Comparison of ENCODE assay signal across 18 cellular contexts in the genomic region with DNA sequence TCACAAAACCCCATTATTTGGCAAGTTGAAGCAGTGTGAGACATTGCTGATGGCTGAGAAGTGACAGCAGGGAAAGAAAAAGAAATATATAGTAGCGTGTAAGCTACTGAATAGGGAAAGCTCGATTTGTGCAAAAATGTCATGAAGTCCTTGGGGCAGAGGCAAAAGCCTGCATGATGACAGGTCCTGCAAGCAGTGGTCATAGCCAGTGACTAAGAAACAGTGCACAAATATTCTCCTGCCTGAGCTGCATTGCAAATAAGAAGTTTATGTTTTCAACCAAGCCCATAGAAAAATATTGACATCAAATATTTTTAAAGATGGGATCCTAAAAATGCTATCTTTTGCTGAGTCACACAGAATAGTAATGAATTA.
DNase-seq lines count a peak whose midpoint lies in the region; FAIRE-seq and TF ChIP-seq lines count a peak whose summit lies in the region.
"Had no signal": no experiment of that assay in that cellular context is flagged by ENCODE, and none has a peak within 500 bp of the region (broad histone marks: within the 10 kb centered on the region; RNA-seq: fewer than 3 reads in every experiment).

No MANE protein-coding gene starts in this region.

- H3K27me3 ChIP-seq in Karpas-422 (ENCODE audit: low read length), result no peaks in the 10 kb centered on the region
- H3K27me3 ChIP-seq in astrocyte (ENCODE audit: insufficient read depth, low read length), result no peaks in the 10 kb centered on the region
- H3K27me3 ChIP-seq: tibial nerve had no signal

- TF ChIP-seq CTCF in 22Rv1 (IDR thresholded peaks at IDR 0.05) (no peak), astrocyte (IDR thresholded peaks at IDR 0.05; ENCODE audit: insufficient read depth, low read depth, low read length) (no peak), foreskin fibroblast (IDR thresholded peaks at IDR 0.05; ENCODE audit: low read depth, low read length) (no peak), type B pancreatic cell (conservative IDR thresholded peaks at IDR 0.05) (no peak)

- no peaks in the 10 kb centered on the region for H3K9me3 Mint-ChIP-seq in astrocyte (ENCODE audit: unreplicated experiment)
- H3K9me3 Mint-ChIP-seq in type B pancreatic cell, result no peaks in the 10 kb centered on the region
- H3K9me3 Mint-ChIP-seq: nephron progenitor cell; stimulated activated naive B cell treated with anti-CD40 and anti-IgM and Interleukin-4, amounts not matched to agents 10 μg/mL and 1 μg/mL and 100 μg/mL, for 72 hours; T-helper 2 cell treated with Interferon-gamma antibody and Interleukin-4, amounts not matched to agents 5 μg/mL and 100 μg/mL, for 36 hours had no signal

- H3K36me3 ChIP-seq in Karpas-422 (ENCODE audit: insufficient read depth, low read length), result no peaks in the 10 kb centered on the region
- H3K36me3 ChIP-seq in astrocyte (ENCODE audit: insufficient read depth, low read length), result no peaks in the 10 kb centered on the region
- H3K36me3 ChIP-seq: tibial nerve had no signal

- no peak overlapping the region for H3K4me3 ChIP-seq in Karpas-422 (ENCODE audit: low read length)
- peak overlapping the region; percentile 1 for H3K4me3 ChIP-seq in astrocyte (ENCODE audit: insufficient read depth, low read depth, low read length)
- H3K4me3 ChIP-seq in foreskin fibroblast (ENCODE audit: low read depth in 1 of 2, low read length in 2 of 2), result peak overlapping the region; percentile 7 to 8
- H3K4me3 ChIP-seq: tibial nerve had no signal

- H3K27me3 Mint-ChIP-seq in astrocyte (ENCODE audit: low read depth, unreplicated experiment), result no peaks in the 10 kb centered on the region
- peaks cover 5% of the 10 kb centered on the region for H3K27me3 Mint-ChIP-seq in type B pancreatic cell
- H3K27me3 Mint-ChIP-seq: stimulated activated naive B cell treated with anti-CD40 and anti-IgM and Interleukin-4, amounts not matched to agents 10 μg/mL and 1 μg/mL and 100 μg/mL, for 72 hours had no signal

- H3K4me1 ChIP-seq in Karpas-422 (ENCODE audit: low read length) (peaks cover 15% of the 10 kb centered on the region), astrocyte (ENCODE audit: insufficient read depth, low read length) (peaks cover 9% of the 10 kb centered on the region)

- peak overlapping the region; percentile 50 for H3K4me2 ChIP-seq in Karpas-422 (ENCODE audit: low read depth, low read length, poor library complexity, severe bottlenecking)
- peak overlapping the region; percentile 73 for H3K4me2 ChIP-seq in astrocyte (ENCODE audit: low read length)

- no peak for DNase-seq in Karpas-422
- peak; percentile 25 for DNase-seq in astrocyte (ENCODE audit: low read depth)
- DNase-seq in foreskin fibroblast, result peak; percentile 14 to 68
- DNase-seq in COLO829 (ENCODE audit: low spot score), result no peak
- no peak for DNase-seq in HEK293T (ENCODE audit: extremely low spot score)
- DNase-seq in DMS79 (lab: John Stamatoyannopoulos, UW), result no peak
- DNase-seq in type B pancreatic cell (ENCODE audit: extremely low spot score, unreplicated experiment), result no peak
- DNase-seq: activated CD4-positive, CD25-positive, alpha-beta regulatory T cell treated with anti-CD3 and anti-CD28 coated beads, Interleukin-2, amount 50 U/mL, for 72 hours; NCI-H2029 treated with DMSO at 0.1 percent for 48 hours; NCI-H510A treated with DMSO at 0.1 percent for 48 hours; nephron progenitor cell; SIG-M5; stimulated activated naive B cell treated with anti-CD40 and anti-IgM and Interleukin-4, amounts not matched to agents 10 μg/mL and 1 μg/mL and 100 μg/mL, for 72 hours had no signal

- H2AFZ ChIP-seq in Karpas-422 (ENCODE audit: low read length) (peak overlapping the region; percentile 73), astrocyte (ENCODE audit: low read depth, low read length) (no peak overlapping the region)

- H3K9ac ChIP-seq in Karpas-422 (ENCODE audit: low read length) (peak overlapping the region; percentile 13; the same call in 1 of the 2 replicates), astrocyte (ENCODE audit: low read length) (peak overlapping the region; percentile 59)

- POLR2A ChIA-PET in HEK293T (lab: Yijun Ruan, JAX), result no interaction called here

- H3K4me1 Mint-ChIP-seq in astrocyte (ENCODE audit: low read depth, unreplicated experiment), result peaks cover 8% of the 10 kb centered on the region
- H3K4me1 Mint-ChIP-seq in type B pancreatic cell (ENCODE audit: unreplicated experiment), result peaks cover 7% of the 10 kb centered on the region
- H3K4me1 Mint-ChIP-seq: nephron progenitor cell; stimulated activated naive B cell treated with anti-CD40 and anti-IgM and Interleukin-4, amounts not matched to agents 10 μg/mL and 1 μg/mL and 100 μg/mL, for 72 hours had no signal

- CTCF ChIA-PET in HEK293T (lab: Yijun Ruan, JAX), result no interaction called here

- H3K27ac Mint-ChIP-seq in astrocyte (ENCODE audit: unreplicated experiment), result peak overlapping the region; percentile 15
- no peak overlapping the region for H3K27ac Mint-ChIP-seq in type B pancreatic cell
- H3K27ac Mint-ChIP-seq: nephron progenitor cell; stimulated activated naive B cell treated with anti-CD40 and anti-IgM and Interleukin-4, amounts not matched to agents 10 μg/mL and 1 μg/mL and 100 μg/mL, for 72 hours; T-helper 2 cell treated with Interferon-gamma antibody and Interleukin-4, amounts not matched to agents 5 μg/mL and 100 μg/mL, for 36 hours had no signal

- H3K9me3 ChIP-seq in Karpas-422 (ENCODE audit: low read length), result no peaks in the 10 kb centered on the region
- no peaks in the 10 kb centered on the region for H3K9me3 ChIP-seq in astrocyte (ENCODE audit: insufficient read depth, low read depth, low read length)
- H3K9me3 ChIP-seq: tibial nerve had no signal

- H4K20me1 ChIP-seq in Karpas-422 (ENCODE audit: insufficient read depth, low read depth, low read length), result no peaks in the 10 kb centered on the region
- no peaks in the 10 kb centered on the region for H4K20me1 ChIP-seq in astrocyte (ENCODE audit: insufficient read depth, low read length)

- H3K79me2 ChIP-seq in Karpas-422 (ENCODE audit: low read length) (no peaks in the 10 kb centered on the region), astrocyte (ENCODE audit: insufficient read depth, low read length) (no peaks in the 10 kb centered on the region)

- no peaks in the 10 kb centered on the region for H3K9me2 ChIP-seq in Karpas-422 (replicated peaks; ENCODE audit: insufficient read depth, low read length)

- FAIRE-seq in astrocyte (lab: Jason Lieb, UNC), result no peak
- FAIRE-seq: A204.1, endometrium had no signal

- peak overlapping the region; percentile 75 for H3K27ac ChIP-seq in 22Rv1
- peak overlapping the region; percentile 21; the same call in 1 of the 2 replicates for H3K27ac ChIP-seq in Karpas-422 (ENCODE audit: low read length)
- H3K27ac ChIP-seq in astrocyte (ENCODE audit: low read depth, low read length), result peak overlapping the region; percentile 57
- H3K27ac ChIP-seq: tibial nerve had no signal

- H3K36me3 Mint-ChIP-seq in astrocyte (ENCODE audit: low read depth, unreplicated experiment), result no peaks in the 10 kb centered on the region
- no peaks in the 10 kb centered on the region for H3K36me3 Mint-ChIP-seq in type B pancreatic cell
- H3K36me3 Mint-ChIP-seq: stimulated activated naive B cell treated with anti-CD40 and anti-IgM and Interleukin-4, amounts not matched to agents 10 μg/mL and 1 μg/mL and 100 μg/mL, for 72 hours had no signal

- H3K4me3 Mint-ChIP-seq in astrocyte (ENCODE audit: unreplicated experiment), result no peak overlapping the region
- H3K4me3 Mint-ChIP-seq in type B pancreatic cell, result no peak overlapping the region
- H3K4me3 Mint-ChIP-seq: nephron progenitor cell; stimulated activated naive B cell treated with anti-CD40 and anti-IgM and Interleukin-4, amounts not matched to agents 10 μg/mL and 1 μg/mL and 100 μg/mL, for 72 hours; T-helper 2 cell treated with Interferon-gamma antibody and Interleukin-4, amounts not matched to agents 5 μg/mL and 100 μg/mL, for 36 hours had no signal

TF ChIP-seq in HEK293T, 16 proteins besides CTCF, POLR2A, EP300 and RAD21:
- no peak for TF ChIP-seq LEF1 (IDR thresholded peaks at IDR 0.05; ENCODE audit: borderline replicate concordance)
- TF ChIP-seq ARNT (IDR thresholded peaks at IDR 0.05), result no peak
- TF ChIP-seq SP1 (IDR thresholded peaks at IDR 0.05), result no peak
- TF ChIP-seq L3MBTL2 (conservative IDR thresholded peaks at IDR 0.05), result no peak
- no peak for TF ChIP-seq TARDBP (IDR thresholded peaks at IDR 0.05)
- TF ChIP-seq, protein P1, sequence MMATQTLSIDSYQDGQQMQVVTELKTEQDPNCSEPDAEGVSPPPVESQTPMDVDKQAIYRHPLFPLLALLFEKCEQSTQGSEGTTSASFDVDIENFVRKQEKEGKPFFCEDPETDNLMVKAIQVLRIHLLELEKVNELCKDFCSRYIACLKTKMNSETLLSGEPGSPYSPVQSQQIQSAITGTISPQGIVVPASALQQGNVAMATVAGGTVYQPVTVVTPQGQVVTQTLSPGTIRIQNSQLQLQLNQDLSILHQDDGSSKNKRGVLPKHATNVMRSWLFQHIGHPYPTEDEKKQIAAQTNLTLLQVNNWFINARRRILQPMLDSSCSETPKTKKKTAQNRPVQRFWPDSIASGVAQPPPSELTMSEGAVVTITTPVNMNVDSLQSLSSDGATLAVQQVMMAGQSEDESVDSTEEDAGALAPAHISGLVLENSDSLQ (IDR thresholded peaks at IDR 0.05), result no peak
- no peak for TF ChIP-seq ZNF384 (IDR thresholded peaks at IDR 0.05)
- no peak for TF ChIP-seq CTBP1 (IDR thresholded peaks at IDR 0.05; ENCODE audit: borderline replicate concordance)
- TF ChIP-seq SUZ12 (IDR thresholded peaks at IDR 0.05), result no peak
- no peak for TF ChIP-seq ELF4 (IDR thresholded peaks at IDR 0.05)
- no peak for TF ChIP-seq NFRKB (IDR thresholded peaks at IDR 0.05)
- TF ChIP-seq FOXA1 (IDR thresholded peaks at IDR 0.05), result no peak
- no peak for TF ChIP-seq FOXM1 (IDR thresholded peaks at IDR 0.05; ENCODE audit: borderline replicate concordance)
- TF ChIP-seq BHLHE40 (IDR thresholded peaks at IDR 0.05; ENCODE audit: borderline replicate concordance), result no peak
- no peak for TF ChIP-seq HDGF (IDR thresholded peaks at IDR 0.05; ENCODE audit: borderline replicate concordance)

Comparison
In these comparisons a context has a peak if more than half of its experiments do, and no peak if none do; other contexts are left out.
1. H3K27ac ChIP-seq: peak in every context shown above with its lines; median percentile 75 in 22Rv1; 57 in astrocyte; 21 in Karpas-422.
2. DNase-seq: peak in astrocyte (single experiment) and foreskin fibroblast (2 of 2); none in Karpas-422 (single experiment), COLO829 (single experiment), HEK293T (single experiment), DMS79 (single experiment) and type B pancreatic cell (single experiment).